Comparison of ENCODE assay signal across 15 cellular contexts in genomic region chr22:17807571-17808410, GRCh38. TPM values are rescaled to one million over a fixed set of nuclear protein-coding genes. Genes with fewer than 3 reads are reported as not detected.
A peak's percentile ranks its signal among the peaks of the same experiment; 100 is the strongest.
DNase-seq lines count a peak whose midpoint lies in the region; ATAC-seq and TF ChIP-seq lines count a peak whose summit lies in the region.
"Had no signal": no experiment of that assay in that cellular context is flagged by ENCODE, and none has a peak within 500 bp of the region (broad histone marks: within the 10 kb centered on the region; RNA-seq: fewer than 3 reads in every experiment).

No MANE protein-coding gene starts in this region.

- H3K36me3 ChIP-seq in lower lobe of right lung (peaks cover 46% of the 10 kb centered on the region), stomach (peaks cover 37 to 95% (median 94%) of the 10 kb centered on the region in 4 donors)

- H3K27me3 ChIP-seq in lower lobe of right lung (ENCODE audit: low read depth) (no peaks in the 10 kb centered on the region), stomach (no peaks in the 10 kb centered on the region)
- H3K27me3 ChIP-seq: adrenal gland had no signal

- WGBS in stomach, 5 donors: 62 to 81% (median 73%) methylated on average over 15 to 18 of the region's 18 CpGs

- H3K4me3 ChIP-seq in lower lobe of right lung: no peak overlapping the region
- H3K4me3 ChIP-seq in stomach: no peak overlapping the region
- H3K4me3 ChIP-seq: adrenal gland, PC-9, thoracic aorta had no signal

- intact Hi-C loops in lower lobe of right lung (cut with DNase I) (no loop called here), stomach (cut with DNase I; ENCODE audit: low total_unique reads) (no loop called here)

- peaks cover 12% of the 10 kb centered on the region for H3K4me1 ChIP-seq in lower lobe of right lung
- H3K4me1 ChIP-seq in stomach: peaks cover 3 to 23% (median 7%) of the 10 kb centered on the region in 4 donors
- H3K4me1 ChIP-seq: adrenal gland had no signal

- DNase-seq in NCI-H510A treated with DMSO at 0.1 percent for 48 hours (lab: John Stamatoyannopoulos, UW): peak; percentile 13
- DNase-seq in NCI-H510A (lab: John Stamatoyannopoulos, UW): no peak
- peak; percentile 78 for DNase-seq in fibroblast of peridontal ligament (ENCODE audit: extremely low read depth)
- DNase-seq in lower lobe of right lung: peak; percentile 71
- DNase-seq in stomach: peak; percentile 32
- DNase-seq in HuH-7.5 (ENCODE audit: low spot score): no peak
- no peak for DNase-seq in CD1c-positive myeloid dendritic cell (ENCODE audit: extremely low spot score)
- no peak for DNase-seq in NCI-H2171 (lab: John Stamatoyannopoulos, UW)
- DNase-seq: activated CD4-positive, alpha-beta T cell treated with anti-CD3 and anti-CD28 coated beads for 36 hours; adrenal gland; dermis blood vessel endothelial cell; NCI-H2227 treated with DMSO at 0.1 percent for 48 hours; PC-9; T-cell had no signal

- peak; percentile 79 to 91 for ATAC-seq in lower lobe of right lung
- ATAC-seq: activated CD4-positive, alpha-beta T cell treated with anti-CD3 and anti-CD28 coated beads for 36 hours; T-cell had no signal

- H3K9me3 ChIP-seq in lower lobe of right lung (no peaks in the 10 kb centered on the region), stomach (no peaks in the 10 kb centered on the region)
- H3K9me3 ChIP-seq: adrenal gland, thoracic aorta had no signal

- no peak for TF ChIP-seq EP300 in stomach (IDR thresholded peaks at IDR 0.05)

- TF ChIP-seq POLR2A in stomach (IDR thresholded peaks at IDR 0.05): no peak

- TF ChIP-seq CTCF in lower lobe of right lung (IDR thresholded peaks at IDR 0.05) (no peak), stomach (IDR thresholded peaks at IDR 0.05) (no peak)

- H3K27ac ChIP-seq in lower lobe of right lung (peak overlapping the region; percentile 49), stomach (peak overlapping the region in 1 of 5 donors; percentile 26)
- H3K27ac ChIP-seq: adrenal gland, PC-9, thoracic aorta had no signal

RNA-seq across cellular contexts. Expression of gene BID, which starts 33.5 kb away (rescaled TPM):
- 34.3 TPM for total RNA-seq in lower lobe of right lung
- total RNA-seq in stomach: 10 to 100 TPM in 4 of 5 donors, 1 to 10 TPM in 1; 1.2 to 50.9 (median 24.0) TPM
- polyA plus RNA-seq in stomach: 10 to 100 TPM; 15.2 to 24.4 (median 15.3) TPM

Comparison
In these comparisons a context has a peak if more than half of its experiments do, and no peak if none do; other contexts are left out.
1. DNase-seq: peak in NCI-H510A treated with DMSO at 0.1 percent for 48 hours (single experiment), fibroblast of peridontal ligament (single experiment), lower lobe of right lung (single experiment) and stomach (single experiment); none in NCI-H510A (single experiment), HuH-7.5 (single experiment), CD1c-positive myeloid dendritic cell (single experiment) and NCI-H2171 (single experiment).